ENCODE assay signal across 22 cellular contexts in the genomic region with DNA sequence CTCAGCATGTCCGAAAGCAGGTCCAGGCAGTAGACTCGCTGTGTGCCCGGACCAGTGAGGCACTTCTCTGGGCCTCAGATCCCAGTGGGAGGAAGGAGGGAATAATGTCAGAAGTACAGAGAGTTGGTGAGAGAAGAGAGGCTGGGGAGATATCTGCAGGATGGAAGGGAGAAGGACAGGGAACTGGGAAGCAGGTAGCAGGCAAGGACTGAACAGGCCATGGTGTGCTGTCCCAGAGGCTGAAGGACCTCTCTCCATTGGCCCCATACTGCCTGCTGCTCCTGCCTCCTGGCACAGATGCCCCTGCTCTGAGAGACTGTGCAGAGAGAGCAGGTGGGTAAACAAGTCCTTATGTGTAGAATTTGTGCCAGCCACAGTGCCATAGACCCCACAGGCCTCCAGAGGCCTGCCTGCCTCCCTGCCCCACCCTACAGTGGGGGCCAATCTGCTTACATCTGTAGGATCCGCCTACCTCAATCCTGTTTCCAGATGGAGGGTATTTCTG. TPM values are rescaled to one million over a fixed set of nuclear protein-coding genes. Genes with fewer than 3 reads are reported as not detected.
DNase-seq lines count a peak whose midpoint lies in the region; ATAC-seq, FAIRE-seq and TF ChIP-seq lines count a peak whose summit lies in the region.
"Had no signal": no experiment of that assay in that cellular context is flagged by ENCODE, and none has a peak within 500 bp of the region (broad histone marks: within the 10 kb centered on the region; RNA-seq: fewer than 3 reads in every experiment).

No MANE protein-coding gene starts in this region.

- no peaks in the 10 kb centered on the region for H3K36me3 ChIP-seq in kidney (ENCODE audit: control insufficient read depth in 1 of 2, insufficient read depth in 2 of 2, low read length in 2 of 2)
- H3K36me3 ChIP-seq: SJSA1 had no signal

- TF ChIP-seq CTCF in kidney (IDR thresholded peaks at IDR 0.05; ENCODE audit: borderline replicate concordance, extremely low read depth, insufficient read depth) = no peak

- no peak overlapping the region for H3K9ac ChIP-seq in kidney (ENCODE audit: low read length in 2 of 2)

- intact Hi-C loops in kidney (cut with DNase I) = no loop called here

- DNase-seq in DMS153 (lab: John Stamatoyannopoulos, UW) = peak; percentile 26
- no peak for DNase-seq in DMS153 treated with DMSO at 0.1 percent for 48 hours (lab: John Stamatoyannopoulos, UW; ENCODE audit: unreplicated experiment)
- peak; percentile 32 for DNase-seq in NCI-H1092 treated with DMSO at 0.1 percent for 48 hours (lab: John Stamatoyannopoulos, UW)
- peak; percentile 70 for DNase-seq in NCI-H345 treated with DMSO at 0.1 percent for 48 hours (lab: John Stamatoyannopoulos, UW; ENCODE audit: unreplicated experiment)
- DNase-seq in kidney = peak; percentile 29
- DNase-seq: 8988T; CD8-positive, alpha-beta memory T cell; EL; HFFc6; NCI-H2107; NCI-H446; OCI-M1; RPMI8226 had no signal

- H3K9me3 ChIP-seq in kidney (ENCODE audit: control insufficient read depth in 1 of 2, low read length in 2 of 2) = no peaks in the 10 kb centered on the region
- H3K9me3 ChIP-seq: SJSA1 had no signal

- no peak overlapping the region for H3K4me3 ChIP-seq in kidney (ENCODE audit: low read length in 2 of 2)
- H3K4me3 ChIP-seq: SJSA1 had no signal

- FAIRE-seq in kidney (lab: Jason Lieb, UNC) = no peak
- FAIRE-seq: D721Med had no signal

- no peak for ATAC-seq in HG03039 (IDR thresholded peaks at IDR 0.05; ENCODE audit: unreplicated experiment)
- ATAC-seq in HG03139 (IDR thresholded peaks at IDR 0.05; ENCODE audit: unreplicated experiment) = no peak
- no peak for ATAC-seq in HG02759 (IDR thresholded peaks at IDR 0.05; ENCODE audit: unreplicated experiment)

- H3K4me1 ChIP-seq in kidney (ENCODE audit: control insufficient read depth in 1 of 2, insufficient read depth in 1 of 2, low read depth in 1 of 2, low read length in 2 of 2) = no peaks in the 10 kb centered on the region
- H3K4me1 ChIP-seq: SJSA1 had no signal

- no peak overlapping the region for H3K27ac ChIP-seq in kidney (ENCODE audit: low read depth in 2 of 2, low read length in 2 of 2)
- H3K27ac ChIP-seq: SJSA1 had no signal

RNA-seq across cellular contexts. Expression of gene CRHR1, which starts 34.2 kb away (rescaled TPM):
- total RNA-seq in kidney = not detected
- polyA plus RNA-seq in kidney (ENCODE audit: insufficient read depth, low read depth, low replicate concordance) = not detected
- total RNA-seq: CD8-positive, alpha-beta memory T cell; HFFc6; HT-29; MCF 10A; SJSA1; T-helper 2 cell treated with Interferon-gamma antibody and Interleukin-4, amounts not matched to agents 100 ng/mL and 5 ng/mL, for 36 hours had no signal
- polyA plus RNA-seq: BJ; CD8-positive, alpha-beta memory T cell had no signal
